ENCODE assay signal across 15 cellular contexts in the genomic region with DNA sequence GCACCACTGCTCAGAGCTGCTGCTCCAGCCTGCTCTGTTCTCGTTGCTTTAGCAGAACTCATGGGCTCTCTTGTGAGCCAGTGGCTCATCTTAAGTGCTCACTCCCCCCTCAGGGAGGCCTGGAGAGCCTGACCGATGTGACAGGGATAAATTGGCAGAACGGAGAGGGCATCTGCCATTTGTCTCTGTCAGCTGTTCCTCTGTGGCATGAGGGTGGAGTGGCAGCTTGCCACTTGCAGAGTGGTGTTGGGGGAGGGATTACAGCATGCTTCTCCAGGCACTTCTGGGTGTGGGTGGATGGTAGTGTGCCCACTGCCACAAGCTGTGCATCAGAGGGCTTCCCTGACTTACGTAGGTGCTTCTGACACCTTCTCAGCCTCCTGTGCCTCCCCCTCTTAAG.
DNase-seq lines count a peak whose midpoint lies in the region; ATAC-seq lines count a peak whose summit lies in the region.
"Had no signal": no experiment of that assay in that cellular context is flagged by ENCODE, and none has a peak within 500 bp of the region (broad histone marks: within the 10 kb centered on the region; RNA-seq: fewer than 3 reads in every experiment).

No MANE protein-coding gene starts in this region.

- H3K27me3 ChIP-seq in right cardiac atrium (ENCODE audit: control insufficient read depth, insufficient read depth), result no peaks in the 10 kb centered on the region
- H3K27me3 ChIP-seq: breast epithelium, left lung had no signal

- no peaks in the 10 kb centered on the region for H3K9me3 ChIP-seq in right cardiac atrium (ENCODE audit: control insufficient read depth, low read length)
- H3K9me3 ChIP-seq: breast epithelium, left lung had no signal

- peak; percentile 91 to 92 for ATAC-seq in right cardiac atrium
- ATAC-seq: effector memory CD8-positive, alpha-beta T cell; natural killer cell had no signal

- peak overlapping the region; percentile 84 for H3K27ac ChIP-seq in right cardiac atrium (ENCODE audit: low read length)
- H3K27ac ChIP-seq: breast epithelium, left lung had no signal

- WGBS in right cardiac atrium, result 43% methylated on average over 4 of the region's 4 CpGs

- DNase-seq in NCI-H187 (lab: John Stamatoyannopoulos, UW) (peak; percentile 76 to 93), RPMI8226 (peak; percentile 87), right cardiac atrium (peak; percentile 72 to 89 (median 87)), superior temporal gyrus (ENCODE audit: extremely low spot score) (peak; percentile 44), SW 1271 (lab: John Stamatoyannopoulos, UW) (no peak), NCI-H2196 (lab: John Stamatoyannopoulos, UW; ENCODE audit: unreplicated experiment) (no peak)
- DNase-seq in effector CD8-positive, alpha-beta T cell (lab: John Stamatoyannopoulos, UW), result no peak
- DNase-seq: activated CD4-positive, alpha-beta T cell treated with anti-CD3 and anti-CD28 coated beads for 1 hour; activated CD8-positive, alpha-beta memory T cell treated with anti-CD3 and anti-CD28 coated beads, Interleukin-2, amount 50 U/mL, for 48 hours; effector memory CD8-positive, alpha-beta T cell; left lung; natural killer cell; NCI-H526; T-helper 2 cell had no signal

- H3K4me3 ChIP-seq in right cardiac atrium (ENCODE audit: low read length), result no peak overlapping the region
- H3K4me3 ChIP-seq: breast epithelium, left lung had no signal

- intact Hi-C loops in right cardiac atrium (cut with DNase I), result loop anchor here in 3 of 4 donors (5.0 to 10.0 kb wide), 3 partner anchors 125 to 152 kb away; no protein-coding TSS in a partner anchor

- no peaks in the 10 kb centered on the region for H3K4me1 ChIP-seq in right cardiac atrium (ENCODE audit: control insufficient read depth, insufficient read depth, low read length)
- H3K4me1 ChIP-seq: breast epithelium, left lung had no signal

Comparison
In these comparisons a context has a peak if more than half of its experiments do, and no peak if none do; other contexts are left out.
1. DNase-seq: peak in NCI-H187 (2 of 2), RPMI8226 (single experiment), right cardiac atrium (3 of 3) and superior temporal gyrus (single experiment); none in SW 1271 (0 of 2), effector CD8-positive, alpha-beta T cell (single experiment) and NCI-H2196 (single experiment).